ENCODE assay signal across 22 cellular contexts in genomic region chr6:98825602-98826230, GRCh38. TPM values are rescaled to one million over a fixed set of nuclear protein-coding genes. Genes with fewer than 3 reads are reported as not detected.
DNase-seq lines count a peak whose midpoint lies in the region; ATAC-seq, FAIRE-seq and TF ChIP-seq lines count a peak whose summit lies in the region.
"Had no signal": no experiment of that assay in that cellular context is flagged by ENCODE, and none has a peak within 500 bp of the region (broad histone marks: within the 10 kb centered on the region; RNA-seq: fewer than 3 reads in every experiment).

No MANE protein-coding gene starts in this region.

- H3K56ac ChIP-seq in H1 (replicated peaks; ENCODE audit: insufficient read length, low read depth, low read length) = no peak overlapping the region

- H3K36me3 Mint-ChIP-seq in T-helper 17 cell (ENCODE audit: low read depth) = peaks cover 5% of the 10 kb centered on the region
- H3K36me3 Mint-ChIP-seq: activated naive CD8-positive, alpha-beta T cell treated with anti-CD3 and anti-CD28 coated beads, Interleukin-2, amount 10 ng/mL, durations not matched to agents 7 days and 5 days; CD8-positive, alpha-beta T cell had no signal

- POLR2A ChIA-PET in H1 (lab: Charles Lee; ENCODE audit: partially characterized antibody) = interaction anchor here (1.4 kb wide), 1 partner anchor 8 kb away, joined by 4 read pairs; the partner anchor contains the start of gene POU3F2

- no peak overlapping the region for H2AFZ ChIP-seq in H1 (ENCODE audit: low read length)
- H2AFZ ChIP-seq: PC-9 had no signal

- ATAC-seq in T-helper 17 cell = no peak
- no peak for ATAC-seq in HG03095 (IDR thresholded peaks at IDR 0.05; ENCODE audit: unreplicated experiment)
- ATAC-seq: body of pancreas; CD8-positive, alpha-beta T cell had no signal

- H4K20me1 ChIP-seq in H1 (replicated peaks in 1 of 2; ENCODE audit: control insufficient read depth in 1 of 2, insufficient read depth in 2 of 2, low read length in 2 of 2) = peaks cover 0 to 8% of the 10 kb centered on the region in 2 experiments

- no peak overlapping the region for H3K23ac ChIP-seq in H1 (ENCODE audit: insufficient read length)

- H3K27ac ChIP-seq in H1 (ENCODE audit: low read depth, low read length) (no peak overlapping the region), temporal lobe (ENCODE audit: low read depth, low read length) (peak overlapping the region; percentile 5)
- H3K27ac ChIP-seq: body of pancreas, left ventricle myocardium inferior, PC-9, psoas muscle, testis had no signal

- no peak overlapping the region for H4K91ac ChIP-seq in H1 (replicated peaks; ENCODE audit: insufficient read length, low read length)

- H3K4me3 Mint-ChIP-seq in T-helper 17 cell = peak overlapping the region; percentile 47
- H3K4me3 Mint-ChIP-seq: CD8-positive, alpha-beta T cell had no signal

- H3K4ac ChIP-seq in H1 (replicated peaks; ENCODE audit: insufficient read length, low read depth, low read length) = no peak overlapping the region

- DNase-seq in T-helper 17 cell (no peak), H1 (ENCODE audit: low read depth in 1 of 2, low spot score in 2 of 2) (no peak), midbrain (lab: John Stamatoyannopoulos, UW) (peak; percentile 32), SK-N-DZ (ENCODE audit: low spot score) (no peak), NCI-H2196 (lab: John Stamatoyannopoulos, UW; ENCODE audit: unreplicated experiment) (no peak)
- DNase-seq: activated CD4-positive, alpha-beta T cell treated with anti-CD3 and anti-CD28 coated beads, Interleukin-2, amount 10 ng/mL, durations not matched to agents 7 days and 5 days; activated naive CD8-positive, alpha-beta T cell treated with anti-CD3 and anti-CD28 coated beads, Interleukin-2, amount 10 ng/mL, durations not matched to agents 7 days and 5 days; body of pancreas; CD8-positive, alpha-beta T cell; HCEC 1CT; Kasumi-1; left ventricle myocardium inferior; NCI-H1694 treated with DMSO at 0.1 percent for 48 hours; NCI-H2227 treated with DMSO at 0.1 percent for 48 hours; PC-9; psoas muscle; SHP77; testis had no signal

- H3K18ac ChIP-seq in H1 (ENCODE audit: extremely low read depth, low read length) = no peak overlapping the region

- peaks cover 94% of the 10 kb centered on the region for H3K27me3 Mint-ChIP-seq in T-helper 17 cell

- H3K27me3 ChIP-seq in H1 (replicated peaks in 1 of 4; ENCODE audit: control insufficient read depth in 3 of 4, extremely low read depth in 1 of 4, insufficient read depth in 3 of 4, low read length in 3 of 4) = peaks cover 44 to 85% (median 67%) of the 10 kb centered on the region in 4 experiments
- H3K27me3 ChIP-seq: testis had no signal

- peaks cover 21% of the 10 kb centered on the region for H3K4me1 Mint-ChIP-seq in T-helper 17 cell

- H4K8ac ChIP-seq in H1 (ENCODE audit: extremely low read depth, insufficient read depth, low read length) = no peak overlapping the region

- TF ChIP-seq EP300 in H1 (IDR thresholded peaks at IDR 0.05; ENCODE audit: borderline replicate concordance in 1 of 2, low read depth in 2 of 2, low read length in 2 of 2) = no peak

- TF ChIP-seq CTCF in H1 (IDR thresholded peaks at IDR 0.05; ENCODE audit: control extremely low read depth in 1 of 3, insufficient read depth in 1 of 3, low read depth in 1 of 3, low read length in 3 of 3) = no peak

- H3K27ac Mint-ChIP-seq in T-helper 17 cell = no peak overlapping the region
- H3K27ac Mint-ChIP-seq: CD8-positive, alpha-beta T cell had no signal

- TF ChIP-seq POLR2A in H1 (IDR thresholded peaks at IDR 0.05; ENCODE audit: control extremely low read depth in 1 of 2, low read depth in 2 of 2, low read length in 2 of 2) = no peak

- H3K79me1 ChIP-seq in H1 (ENCODE audit: low read depth, low read length) = no peaks in the 10 kb centered on the region

- no peak overlapping the region for H3K9ac ChIP-seq in H1 (replicated peaks in 1 of 4; ENCODE audit: extremely low read depth in 1 of 4, low read depth in 3 of 4, low read length in 3 of 4)

- peak overlapping the region; percentile 55 to 75 (median 62); a peak in 7 of 8 replicates for H3K4me3 ChIP-seq in H1 (ENCODE audit: extremely low read depth in 1 of 4, insufficient read depth in 2 of 4, low read depth in 3 of 4, low read length in 4 of 4)
- H3K4me3 ChIP-seq: body of pancreas, PC-9 had no signal

- H3K4me1 ChIP-seq in H1 (replicated peaks in 1 of 4; ENCODE audit: control insufficient read depth in 3 of 4, insufficient read depth in 4 of 4, low read length in 3 of 4) = peaks cover 2 to 14% (median 6%) of the 10 kb centered on the region in 4 experiments

- H3K4me2 ChIP-seq in H1 (ENCODE audit: insufficient read depth in 1 of 2, low read depth in 2 of 2, low read length in 2 of 2) = peak overlapping the region; percentile 92 to 93
- H3K4me2 ChIP-seq: PC-9 had no signal

- no peak overlapping the region for H4K5ac ChIP-seq in H1 (ENCODE audit: insufficient read length, low read depth, low read length)

- 0 out of 2 replicates have a peak overlapping the region, but pooled peaks have one; percentile 4 for H2BK12ac ChIP-seq in H1 (ENCODE audit: low read depth, low read length)

- no peak overlapping the region for H3K14ac ChIP-seq in H1 (ENCODE audit: insufficient read length)

- peak; percentile 28 for FAIRE-seq in H1 (lab: Jason Lieb, UNC)
- FAIRE-seq: colon had no signal

- H2BK5ac ChIP-seq in H1 (ENCODE audit: low read depth, low read length) = no peak overlapping the region

- no peaks in the 10 kb centered on the region for H3K9me3 ChIP-seq in T-helper 17 cell (ENCODE audit: control insufficient read depth, low read length, poor library complexity, severe bottlenecking)
- H3K9me3 ChIP-seq in H1 (ENCODE audit: insufficient read depth in 2 of 2, low read depth in 1 of 2, low read length in 1 of 2) = no peaks in the 10 kb centered on the region
- H3K9me3 ChIP-seq: body of pancreas, left ventricle myocardium inferior, psoas muscle, testis had no signal

- no peak overlapping the region for H2BK15ac ChIP-seq in H1 (ENCODE audit: low read length)

- no peaks in the 10 kb centered on the region for H3K36me3 ChIP-seq in H1 (ENCODE audit: control insufficient read depth in 2 of 4, insufficient read depth in 4 of 4, low read length in 3 of 4)
- H3K36me3 ChIP-seq: left ventricle myocardium inferior had no signal

- peaks cover 14% of the 10 kb centered on the region for H3K23me2 ChIP-seq in H1 (ENCODE audit: low read depth, low read length)

- H3K79me2 ChIP-seq in H1 (ENCODE audit: control insufficient read depth in 1 of 2, insufficient read depth in 2 of 2, low read length in 2 of 2) = no peaks in the 10 kb centered on the region

- no peak overlapping the region for H2AK5ac ChIP-seq in H1 (ENCODE audit: low read depth, low read length)

- WGBS in H1 (ENCODE audit: extremely low coverage in 1 of 2, insufficient coverage in 1 of 2, insufficient read length in 1 of 2, insufficient replicate concordance in 2 of 2, low coverage in 1 of 2, low lambda C conversion rate in 2 of 2, missing lambda C conversion rate in 1 of 2), 2 experiments = 4% methylated on average over 19 of the region's 19 CpGs; no CpG with 5 or more reads in 1 of the 2 experiments

- CTCF ChIA-PET in H1 (lab: Charles Lee; ENCODE audit: partially characterized antibody) = interaction anchor here (0.8 to 1.2 kb wide), 2 partner anchors 13 to 19 kb away, joined by 3 read pairs; no protein-coding TSS in a partner anchor

- H2BK20ac ChIP-seq in H1 (ENCODE audit: low read length) = no peak overlapping the region

- no peak overlapping the region for H2BK120ac ChIP-seq in H1 (replicated peaks; ENCODE audit: low read depth, low read length)

- no peak for TF ChIP-seq RAD21 in H1 (IDR thresholded peaks at IDR 0.05 in 1 of 2, conservative IDR thresholded peaks at IDR 0.05 in 1 of 2; ENCODE audit: low read depth in 2 of 2, low read length in 2 of 2)

TF ChIP-seq in H1, 55 proteins besides CTCF, POLR2A, EP300 and RAD21:
- TF ChIP-seq CBX8 (IDR thresholded peaks at IDR 0.05; ENCODE audit: borderline replicate concordance, low read depth, low read length) = 0 out of 2 replicates have a peak, but pooled peaks have one; percentile 97
- peak; percentile 81 for TF ChIP-seq EZH2 (IDR thresholded peaks at IDR 0.05; ENCODE audit: low read depth, low read length, severe bottlenecking)
- TF ChIP-seq GTF2F1 (IDR thresholded peaks at IDR 0.05; ENCODE audit: borderline replicate concordance, low read depth, low read length) = no peak
- peak; percentile 54; the same call in 1 of the 2 replicates for TF ChIP-seq SUZ12 (IDR thresholded peaks at IDR 0.05; ENCODE audit: low read length)
- TF ChIP-seq RNF2 (IDR thresholded peaks at IDR 0.05; ENCODE audit: borderline replicate concordance, low read depth, low read length, missing control alignments, poor library complexity, severe bottlenecking) = peak; percentile 100
- peak; percentile 3 for TF ChIP-seq SAP30 (IDR thresholded peaks at IDR 0.05; ENCODE audit: insufficient read depth, insufficient replicate concordance, low read length)
TF ChIP-seq in H1: peak in this region for 5.

RNA-seq across cellular contexts. Expression of gene POU3F2, which starts 8.7 kb away (rescaled TPM):
- total RNA-seq in T-helper 17 cell (not detected), temporal lobe (156 TPM)
- 0.35 and 0.48 TPM in 2 replicates for total RNA-seq in H1 (2021; fragmentation: NEBNext Ultra II Directional; extraction: Animal tissue kit (Norgen Biotek cat#: 25700))
- 0.06 and 0.09 TPM in 2 replicates for polyA plus RNA-seq in H1 (2011; rRNA removed)
- 0.05 TPM for polyA plus RNA-seq in H1 (2011; cell fraction: cytosol; rRNA removed)
- 0.03 TPM for polyA plus RNA-seq in H1 (2011; cell fraction: nucleus; rRNA removed)
- 0.08 to 0.22 TPM (median 0.14 TPM) in 4 replicates for polyA plus RNA-seq in H1 (2012, experiment 1 of 2)
- polyA plus RNA-seq in H1 (2012, experiment 2 of 2) = 0.12 TPM
- polyA plus RNA-seq in H1 (2013, experiment 1 of 2) = 0.28 TPM
- polyA plus RNA-seq in H1 (2013, experiment 2 of 2) = 0.26 TPM
- polyA minus RNA-seq in H1 (2011; rRNA and poly(A)+ RNA removed) = 0.03 TPM in 1 of 2 replicates, not detected in the other
- polyA minus RNA-seq in H1 (2011; cell fraction: cytosol; rRNA and poly(A)+ RNA removed) = not detected
- 0.30 TPM for polyA minus RNA-seq in H1 (2011; cell fraction: nucleus; rRNA and poly(A)+ RNA removed)
- polyA plus RNA-seq in SK-N-DZ (2014; cell fraction: cytosol; rRNA removed) = 1.8 and 2.2 TPM in 2 replicates
- polyA plus RNA-seq in SK-N-DZ (2014; cell fraction: nucleus; rRNA removed) = 1.1 and 1.4 TPM in 2 replicates
- total RNA-seq: activated CD4-positive, alpha-beta T cell treated with anti-CD3 and anti-CD28 coated beads, Interleukin-2, amount 10 ng/mL, durations not matched to agents 7 days and 5 days; activated naive CD8-positive, alpha-beta T cell treated with anti-CD3 and anti-CD28 coated beads, Interleukin-2, amount 10 ng/mL, durations not matched to agents 7 days and 5 days; body of pancreas; CD8-positive, alpha-beta T cell; left ventricle myocardium inferior; PC-9; psoas muscle; T-helper 1 cell treated with Interleukin-12 subunit alpha and Interleukin-12 subunit beta and Interleukin-4 antibody, amounts not matched to agents 30 ng/mL and 1 ng/mL, for 36 hours had no signal

Comparison
In these comparisons a context has a peak if more than half of its experiments do, and no peak if none do; other contexts are left out.
1. RNA of gene POU3F2, which starts 8.7 kb away (total RNA-seq): 156 TPM in temporal lobe (single experiment); 0.35 to 0.48 TPM in H1 and not detected in T-helper 17 cell; every median in the first group is over 100 times any median in the second.